Comparison of ENCODE assay signal across 28 cellular contexts in the genomic region with DNA sequence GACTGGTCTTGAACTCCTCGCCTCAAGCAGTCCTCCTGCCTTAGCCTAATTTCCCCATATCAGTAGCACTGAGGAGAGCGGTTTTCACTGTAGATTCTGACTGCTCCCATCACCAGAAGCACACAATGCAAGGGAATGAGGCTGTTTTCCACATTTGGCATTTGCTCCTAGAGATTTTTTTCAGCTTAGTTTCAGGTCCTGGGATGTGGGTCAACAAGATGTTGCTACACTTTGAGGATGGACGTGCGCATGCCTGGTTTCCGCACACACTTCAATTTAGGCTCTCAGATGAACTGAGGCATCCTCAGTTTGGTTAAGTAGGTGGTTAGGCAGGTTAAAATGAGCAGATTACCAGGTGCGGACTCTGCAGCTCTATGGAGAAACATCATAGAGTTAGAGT.
"Had no signal": no experiment of that assay in that cellular context is flagged by ENCODE, and none has a peak within 500 bp of the region (broad histone marks: within the 10 kb centered on the region; RNA-seq: fewer than 3 reads in every experiment).

No MANE protein-coding gene starts in this region.

- H3K36me3 ChIP-seq: stomach, suprapubic skin, thoracic aorta, thyroid gland, tibial artery, tibial nerve, transverse colon, upper lobe of left lung, upper lobe of right lung, uterus, vagina had no signal

- H3K27ac ChIP-seq: stomach, suprapubic skin, testis, thoracic aorta, thyroid gland, tibial artery, tibial nerve, transverse colon, upper lobe of left lung, upper lobe of right lung, uterus, vagina had no signal

- ATAC-seq: stimulated activated effector memory CD8-positive, alpha-beta T cell treated with anti-CD3 and anti-CD28 coated beads, Interleukin-12 subunit alpha, Interleukin-12 subunit beta, amount 100 ng/mL, for 72 hours; stimulated activated memory B cell treated with anti-CD40 and anti-IgM and Interleukin-4, amounts not matched to agents 10 μg/mL and 1 μg/mL and 100 μg/mL, for 72 hours; stimulated activated naive B cell treated with anti-CD40 and anti-IgM and Interleukin-4, amounts not matched to agents 10 μg/mL and 1 μg/mL and 100 μg/mL, for 72 hours; stimulated activated naive CD8-positive, alpha-beta T cell treated with anti-CD3 and anti-CD28 coated beads, Interleukin-15, amount 100 ng/mL, for 72 hours; stimulated activated naive CD8-positive, alpha-beta T cell treated with anti-CD3 and anti-CD28 coated beads, Interleukin-15, Interleukin-2, amounts not matched to agents 100 U/mL and 50 U/mL, for 24 hours; upper lobe of right lung had no signal

- H3K4me1 Mint-ChIP-seq: stimulated activated effector memory CD8-positive, alpha-beta T cell treated with anti-CD3 and anti-CD28 coated beads, Interleukin-12 subunit alpha, Interleukin-12 subunit beta, amount 100 ng/mL, for 72 hours; stimulated activated memory B cell treated with anti-CD40 and anti-IgM and Interleukin-4, amounts not matched to agents 10 μg/mL and 1 μg/mL and 100 μg/mL, for 72 hours; stimulated activated naive B cell treated with anti-CD40 and anti-IgM and Interleukin-4, amounts not matched to agents 10 μg/mL and 1 μg/mL and 100 μg/mL, for 72 hours; stimulated activated naive CD8-positive, alpha-beta T cell treated with anti-CD3 and anti-CD28 coated beads, Interleukin-15, amount 100 ng/mL, for 72 hours had no signal

- H3K27ac Mint-ChIP-seq: stimulated activated effector memory CD8-positive, alpha-beta T cell treated with anti-CD3 and anti-CD28 coated beads, Interleukin-12 subunit alpha, Interleukin-12 subunit beta, amount 100 ng/mL, for 72 hours; stimulated activated memory B cell treated with anti-CD40 and anti-IgM and Interleukin-4, amounts not matched to agents 10 μg/mL and 1 μg/mL and 100 μg/mL, for 72 hours; stimulated activated naive B cell treated with anti-CD40 and anti-IgM and Interleukin-4, amounts not matched to agents 10 μg/mL and 1 μg/mL and 100 μg/mL, for 72 hours; stimulated activated naive CD8-positive, alpha-beta T cell treated with anti-CD3 and anti-CD28 coated beads, Interleukin-15, amount 100 ng/mL, for 72 hours; stimulated activated naive CD8-positive, alpha-beta T cell treated with anti-CD3 and anti-CD28 coated beads, Interleukin-15, Interleukin-2, amounts not matched to agents 100 ng/mL and 50 ng/mL, for 24 hours had no signal

- H3K27me3 Mint-ChIP-seq: stimulated activated memory B cell treated with anti-CD40 and anti-IgM and Interleukin-4, amounts not matched to agents 10 μg/mL and 1 μg/mL and 100 μg/mL, for 72 hours; stimulated activated naive B cell treated with anti-CD40 and anti-IgM and Interleukin-4, amounts not matched to agents 10 μg/mL and 1 μg/mL and 100 μg/mL, for 72 hours; stimulated activated naive CD8-positive, alpha-beta T cell treated with anti-CD3 and anti-CD28 coated beads, Interleukin-15, Interleukin-2, amounts not matched to agents 100 ng/mL and 50 ng/mL, for 24 hours had no signal

- H3K4me1 ChIP-seq: stomach, suprapubic skin, testis, thyroid gland, tibial artery, tibial nerve, transverse colon, upper lobe of left lung, uterus, vagina had no signal

- H3K27me3 ChIP-seq: stomach, suprapubic skin, testis, thyroid gland, tibial artery, tibial nerve, transverse colon, upper lobe of left lung, upper lobe of right lung, uterus, vagina had no signal

- H3K4me3 Mint-ChIP-seq: stimulated activated effector memory CD8-positive, alpha-beta T cell treated with anti-CD3 and anti-CD28 coated beads, Interleukin-12 subunit alpha, Interleukin-12 subunit beta, amount 100 ng/mL, for 72 hours; stimulated activated memory B cell treated with anti-CD40 and anti-IgM and Interleukin-4, amounts not matched to agents 10 μg/mL and 1 μg/mL and 100 μg/mL, for 72 hours; stimulated activated naive B cell treated with anti-CD40 and anti-IgM and Interleukin-4, amounts not matched to agents 10 μg/mL and 1 μg/mL and 100 μg/mL, for 72 hours; stimulated activated naive CD8-positive, alpha-beta T cell treated with anti-CD3 and anti-CD28 coated beads, Interleukin-15, amount 100 ng/mL, for 72 hours; stimulated activated naive CD8-positive, alpha-beta T cell treated with anti-CD3 and anti-CD28 coated beads, Interleukin-15, Interleukin-2, amounts not matched to agents 100 ng/mL and 50 ng/mL, for 24 hours had no signal

- H3K4me3 ChIP-seq: stomach, suprapubic skin, thoracic aorta, thyroid gland, tibial artery, tibial nerve, transverse colon, upper lobe of left lung, upper lobe of right lung, uterus, vagina had no signal

- DNase-seq: stimulated activated CD4-positive, alpha-beta T cell treated with anti-CD3 and anti-CD28 coated beads, Interleukin-1b, Interleukin-23, amount 100 ng/mL, for 48 hours; stimulated activated CD4-positive, alpha-beta T cell treated with anti-CD3 and anti-CD28 coated beads, Interleukin-2, amount 100 ng/mL, for 24 hours; stimulated activated CD4-positive, alpha-beta T cell treated with anti-CD3 and anti-CD28 coated beads, Interleukin-2, amount 100 ng/mL, for 48 hours; stimulated activated CD4-positive, alpha-beta T cell treated with anti-CD3 and anti-CD28 coated beads, Interleukin-4, amount 100 ng/mL, for 1 hour; stimulated activated CD4-positive, alpha-beta T cell treated with anti-CD3 and anti-CD28 coated beads, Interleukin-4, amount 100 ng/mL, for 24 hours; stimulated activated CD4-positive, alpha-beta T cell treated with anti-CD3 and anti-CD28 coated beads, Interleukin-4, amount 100 ng/mL, for 4 hours; stimulated activated CD8-positive, alpha-beta memory T cell treated with anti-CD3 and anti-CD28 coated beads, Interleukin-4, amount 100 ng/mL, for 48 hours; stimulated activated naive B cell treated with anti-CD40 and anti-IgM and Interleukin-4, amounts not matched to agents 10 μg/mL and 1 μg/mL and 100 μg/mL, for 72 hours; stimulated activated naive CD4-positive, alpha-beta T cell; stimulated activated naive CD4-positive, alpha-beta T cell treated with Interleukin-2 at 50 U/mL for 16 hours; stimulated activated naive CD8-positive, alpha-beta T cell treated with anti-CD3 and anti-CD28 coated beads, Interleukin-15, amount 100 ng/mL, for 72 hours; stimulated activated naive CD8-positive, alpha-beta T cell treated with anti-CD3 and anti-CD28 coated beads, Interleukin-15, Interleukin-2, amounts not matched to agents 100 U/mL and 50 U/mL, for 24 hours; stomach; substantia nigra; testis; thyroid gland; tibial artery; transverse colon; upper lobe of right lung; uterus had no signal

- H3K9me3 ChIP-seq: stomach, suprapubic skin, testis, thoracic aorta, thyroid gland, tibial artery, tibial nerve, transverse colon, upper lobe of left lung, upper lobe of right lung, uterus, vagina had no signal

- H3K9me3 Mint-ChIP-seq: stimulated activated effector memory CD8-positive, alpha-beta T cell treated with anti-CD3 and anti-CD28 coated beads, Interleukin-12 subunit alpha, Interleukin-12 subunit beta, amount 100 ng/mL, for 72 hours; stimulated activated naive B cell treated with anti-CD40 and anti-IgM and Interleukin-4, amounts not matched to agents 10 μg/mL and 1 μg/mL and 100 μg/mL, for 72 hours; stimulated activated naive CD8-positive, alpha-beta T cell treated with anti-CD3 and anti-CD28 coated beads, Interleukin-15, amount 100 ng/mL, for 72 hours; stimulated activated naive CD8-positive, alpha-beta T cell treated with anti-CD3 and anti-CD28 coated beads, Interleukin-15, Interleukin-2, amounts not matched to agents 100 ng/mL and 50 ng/mL, for 24 hours had no signal

- H3K36me3 Mint-ChIP-seq: stimulated activated effector memory CD8-positive, alpha-beta T cell treated with anti-CD3 and anti-CD28 coated beads, Interleukin-12 subunit alpha, Interleukin-12 subunit beta, amount 100 ng/mL, for 72 hours; stimulated activated memory B cell treated with anti-CD40 and anti-IgM and Interleukin-4, amounts not matched to agents 10 μg/mL and 1 μg/mL and 100 μg/mL, for 72 hours; stimulated activated naive B cell treated with anti-CD40 and anti-IgM and Interleukin-4, amounts not matched to agents 10 μg/mL and 1 μg/mL and 100 μg/mL, for 72 hours had no signal
